In the genomic region with DNA sequence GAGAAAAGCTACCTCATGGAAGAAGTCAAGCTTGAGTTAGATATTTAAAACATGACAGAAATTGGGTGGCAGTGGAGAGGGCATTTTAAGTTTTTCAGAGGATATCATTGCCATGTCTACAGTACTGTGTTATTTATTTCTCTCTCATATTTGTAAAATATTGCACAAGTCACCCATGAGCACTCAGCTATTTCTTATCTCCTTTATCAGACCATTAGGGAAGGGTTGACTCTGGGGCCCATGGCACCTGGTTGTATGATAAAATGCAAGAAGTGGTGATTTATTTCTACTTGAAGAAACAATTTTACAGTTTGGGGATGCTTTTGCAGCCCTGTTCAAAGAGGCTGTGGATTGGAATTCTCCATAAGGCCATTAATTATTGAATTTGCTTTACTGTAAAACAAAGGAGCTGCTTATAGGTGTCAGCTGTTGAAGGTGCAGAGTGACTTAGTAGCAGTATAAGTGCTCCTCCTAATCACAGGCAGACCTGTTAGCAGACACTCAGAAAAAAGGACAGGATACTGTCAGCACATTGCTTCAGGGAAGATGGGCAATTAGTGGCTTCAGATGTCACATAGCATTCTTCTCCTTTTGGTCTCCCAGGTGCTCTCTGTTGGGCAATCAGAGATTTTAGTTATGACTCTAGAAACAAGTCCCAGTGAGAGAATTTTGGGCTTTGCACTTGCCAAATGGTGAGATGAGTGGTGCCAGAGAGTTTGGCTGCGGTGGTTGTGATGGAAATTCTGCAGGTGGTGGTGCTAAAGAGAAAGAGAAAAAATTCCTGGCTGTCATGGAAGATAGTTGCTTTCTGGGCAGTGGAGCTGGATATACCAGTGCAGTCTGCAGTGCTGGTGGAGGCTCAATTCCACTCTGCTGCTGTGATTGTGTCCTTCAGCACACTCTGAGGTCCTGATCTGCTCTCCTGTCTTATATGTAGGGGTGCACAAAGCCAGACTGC, we compare ENCODE assay signal across 17 cellular contexts.
DNase-seq lines count a peak whose midpoint lies in the region; ATAC-seq and TF ChIP-seq lines count a peak whose summit lies in the region.
"Had no signal": no experiment of that assay in that cellular context is flagged by ENCODE, and none has a peak within 500 bp of the region (broad histone marks: within the 10 kb centered on the region; RNA-seq: fewer than 3 reads in every experiment).

No MANE protein-coding gene starts in this region.

- no peaks in the 10 kb centered on the region for H3K4me1 ChIP-seq in GM23338 (ENCODE audit: insufficient read depth)

- H3K27me3 Mint-ChIP-seq in GM23338 (ENCODE audit: insufficient read depth, low read depth, poor library complexity), result no peaks in the 10 kb centered on the region
- H3K27me3 Mint-ChIP-seq in neural crest cell (ENCODE audit: low read depth), result no peaks in the 10 kb centered on the region

- no peak overlapping the region for H3K27ac Mint-ChIP-seq in GM23338
- peak overlapping the region; percentile 28 for H3K27ac Mint-ChIP-seq in neural crest cell (ENCODE audit: unreplicated experiment)
- H3K27ac Mint-ChIP-seq: CD4-positive, alpha-beta T cell; IgD-negative memory B cell; T-cell had no signal

- peaks cover 9% of the 10 kb centered on the region for H3K9me2 ChIP-seq in GM23338 (ENCODE audit: insufficient read depth)

- H3K79me2 ChIP-seq in GM23338 (replicated peaks; ENCODE audit: insufficient read depth), result no peaks in the 10 kb centered on the region

- DNase-seq in NCI-H1694 treated with DMSO at 0.1 percent for 48 hours (lab: John Stamatoyannopoulos, UW), result peak; percentile 23
- no peak for DNase-seq in NCI-H1694 (lab: John Stamatoyannopoulos, UW)
- DNase-seq in GM23338 (ENCODE audit: low spot score), result peak; percentile 8
- DNase-seq in neural crest cell (ENCODE audit: low read depth, low spot score), result no peak
- no peak for DNase-seq in mesenteric fat pad (ENCODE audit: low spot score)
- DNase-seq in NCI-H526 (lab: John Stamatoyannopoulos, UW), result no peak
- no peak for DNase-seq in activated CD4-positive, alpha-beta T cell treated with anti-CD3 and anti-CD28 coated beads for 48 hours
- DNase-seq: CD4-positive, alpha-beta T cell; Karpas-422; MG63; NCI-H2029 treated with DMSO at 0.1 percent for 48 hours; NCI-H226; T-cell had no signal

- H3K4me3 Mint-ChIP-seq in GM23338 (no peak overlapping the region), neural crest cell (no peak overlapping the region)
- H3K4me3 Mint-ChIP-seq: CD4-positive, alpha-beta T cell; IgD-negative memory B cell; T-cell had no signal

- H3K27me3 ChIP-seq in GM23338 (ENCODE audit: insufficient read depth), result no peaks in the 10 kb centered on the region
- H3K27me3 ChIP-seq: MG63 had no signal

- H3K36me3 Mint-ChIP-seq in GM23338 (ENCODE audit: low read depth) (no peaks in the 10 kb centered on the region), neural crest cell (ENCODE audit: low read depth) (peaks cover 3% of the 10 kb centered on the region)
- H3K36me3 Mint-ChIP-seq: IgD-negative memory B cell, T-cell had no signal

- peaks cover 9% of the 10 kb centered on the region; the same call in 2 of the 3 replicates for H3K4me1 Mint-ChIP-seq in GM23338
- H3K4me1 Mint-ChIP-seq in neural crest cell, result peaks cover 20% of the 10 kb centered on the region
- H3K4me1 Mint-ChIP-seq: IgD-negative memory B cell, T-cell had no signal

- no peaks in the 10 kb centered on the region for H3K9me3 Mint-ChIP-seq in GM23338
- no peaks in the 10 kb centered on the region for H3K9me3 Mint-ChIP-seq in neural crest cell
- H3K9me3 Mint-ChIP-seq: CD4-positive, alpha-beta T cell; IgD-negative memory B cell; T-cell had no signal

- H3F3A ChIP-seq in GM23338 (replicated peaks; ENCODE audit: low read depth), result no peaks in the 10 kb centered on the region

- no peaks in the 10 kb centered on the region for H4K20me1 ChIP-seq in GM23338 (replicated peaks; ENCODE audit: insufficient read depth)

- H3K36me3 ChIP-seq in GM23338 (ENCODE audit: insufficient read depth), result no peaks in the 10 kb centered on the region
- H3K36me3 ChIP-seq: MG63 had no signal

- no peak overlapping the region for H3K27ac ChIP-seq in GM23338 (ENCODE audit: low read depth)
- H3K27ac ChIP-seq: SK-N-MC had no signal

- 0 out of 4 replicates have a peak, but pooled peaks of 1 of the 2 experiments have one; percentile 7 for TF ChIP-seq CTCF in GM23338 (conservative IDR thresholded peaks at IDR 0.05; ENCODE audit: low read depth in 2 of 2)
- no peak for TF ChIP-seq CTCF in neural crest cell (conservative IDR thresholded peaks at IDR 0.05)

- no peak for ATAC-seq in GM23338
- no peak for ATAC-seq in SK-N-SH treated with all-trans-retinoic acid at 6 μM for 48 hours
- ATAC-seq: Panc1, T-cell had no signal

- no peak overlapping the region for H3K4me3 ChIP-seq in GM23338
- H3K4me3 ChIP-seq: MG63, SK-N-MC had no signal

- no peak overlapping the region for H3K4me2 ChIP-seq in GM23338

- H2AFZ ChIP-seq in GM23338, result no peak overlapping the region

TF ChIP-seq in GM23338, 12 proteins besides CTCF, POLR2A, EP300 and RAD21 (continues in another document):
- TF ChIP-seq JUNB (IDR thresholded peaks at IDR 0.05; ENCODE audit: unreplicated experiment), result no peak
- TF ChIP-seq, protein P1, sequence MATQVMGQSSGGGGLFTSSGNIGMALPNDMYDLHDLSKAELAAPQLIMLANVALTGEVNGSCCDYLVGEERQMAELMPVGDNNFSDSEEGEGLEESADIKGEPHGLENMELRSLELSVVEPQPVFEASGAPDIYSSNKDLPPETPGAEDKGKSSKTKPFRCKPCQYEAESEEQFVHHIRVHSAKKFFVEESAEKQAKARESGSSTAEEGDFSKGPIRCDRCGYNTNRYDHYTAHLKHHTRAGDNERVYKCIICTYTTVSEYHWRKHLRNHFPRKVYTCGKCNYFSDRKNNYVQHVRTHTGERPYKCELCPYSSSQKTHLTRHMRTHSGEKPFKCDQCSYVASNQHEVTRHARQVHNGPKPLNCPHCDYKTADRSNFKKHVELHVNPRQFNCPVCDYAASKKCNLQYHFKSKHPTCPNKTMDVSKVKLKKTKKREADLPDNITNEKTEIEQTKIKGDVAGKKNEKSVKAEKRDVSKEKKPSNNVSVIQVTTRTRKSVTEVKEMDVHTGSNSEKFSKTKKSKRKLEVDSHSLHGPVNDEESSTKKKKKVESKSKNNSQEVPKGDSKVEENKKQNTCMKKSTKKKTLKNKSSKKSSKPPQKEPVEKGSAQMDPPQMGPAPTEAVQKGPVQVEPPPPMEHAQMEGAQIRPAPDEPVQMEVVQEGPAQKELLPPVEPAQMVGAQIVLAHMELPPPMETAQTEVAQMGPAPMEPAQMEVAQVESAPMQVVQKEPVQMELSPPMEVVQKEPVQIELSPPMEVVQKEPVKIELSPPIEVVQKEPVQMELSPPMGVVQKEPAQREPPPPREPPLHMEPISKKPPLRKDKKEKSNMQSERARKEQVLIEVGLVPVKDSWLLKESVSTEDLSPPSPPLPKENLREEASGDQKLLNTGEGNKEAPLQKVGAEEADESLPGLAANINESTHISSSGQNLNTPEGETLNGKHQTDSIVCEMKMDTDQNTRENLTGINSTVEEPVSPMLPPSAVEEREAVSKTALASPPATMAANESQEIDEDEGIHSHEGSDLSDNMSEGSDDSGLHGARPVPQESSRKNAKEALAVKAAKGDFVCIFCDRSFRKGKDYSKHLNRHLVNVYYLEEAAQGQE (IDR thresholded peaks at IDR 0.05; ENCODE audit: unreplicated experiment), result no peak
- TF ChIP-seq, protein P2, sequence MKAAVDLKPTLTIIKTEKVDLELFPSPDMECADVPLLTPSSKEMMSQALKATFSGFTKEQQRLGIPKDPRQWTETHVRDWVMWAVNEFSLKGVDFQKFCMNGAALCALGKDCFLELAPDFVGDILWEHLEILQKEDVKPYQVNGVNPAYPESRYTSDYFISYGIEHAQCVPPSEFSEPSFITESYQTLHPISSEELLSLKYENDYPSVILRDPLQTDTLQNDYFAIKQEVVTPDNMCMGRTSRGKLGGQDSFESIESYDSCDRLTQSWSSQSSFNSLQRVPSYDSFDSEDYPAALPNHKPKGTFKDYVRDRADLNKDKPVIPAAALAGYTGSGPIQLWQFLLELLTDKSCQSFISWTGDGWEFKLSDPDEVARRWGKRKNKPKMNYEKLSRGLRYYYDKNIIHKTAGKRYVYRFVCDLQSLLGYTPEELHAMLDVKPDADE (IDR thresholded peaks at IDR 0.05), result no peak

TF ChIP-seq in SK-N-SH treated with all-trans-retinoic acid at 6 μM for 48 hours, 23 proteins besides CTCF, POLR2A, EP300 and RAD21:
- TF ChIP-seq ISL1 (CRISPR knock-in tag; IDR thresholded peaks at IDR 0.05) (peak; percentile 85), ZFP30 (CRISPR knock-in tag; IDR thresholded peaks at IDR 0.05) (no peak)
TF ChIP-seq in SK-N-SH treated with all-trans-retinoic acid at 6 μM for 48 hours: peak in this region for 1.

Comparison
In these comparisons a context has a peak if more than half of its experiments do, and no peak if none do; other contexts are left out.
1. DNase-seq: peak in NCI-H1694 treated with DMSO at 0.1 percent for 48 hours (single experiment) and GM23338 (single experiment); none in NCI-H1694 (single experiment), neural crest cell (single experiment), mesenteric fat pad (single experiment), NCI-H526 (0 of 2) and activated CD4-positive, alpha-beta T cell treated with anti-CD3 and anti-CD28 coated beads for 48 hours (single experiment).